Comparison of ENCODE assay signal across 8 cellular contexts in the genomic region with DNA sequence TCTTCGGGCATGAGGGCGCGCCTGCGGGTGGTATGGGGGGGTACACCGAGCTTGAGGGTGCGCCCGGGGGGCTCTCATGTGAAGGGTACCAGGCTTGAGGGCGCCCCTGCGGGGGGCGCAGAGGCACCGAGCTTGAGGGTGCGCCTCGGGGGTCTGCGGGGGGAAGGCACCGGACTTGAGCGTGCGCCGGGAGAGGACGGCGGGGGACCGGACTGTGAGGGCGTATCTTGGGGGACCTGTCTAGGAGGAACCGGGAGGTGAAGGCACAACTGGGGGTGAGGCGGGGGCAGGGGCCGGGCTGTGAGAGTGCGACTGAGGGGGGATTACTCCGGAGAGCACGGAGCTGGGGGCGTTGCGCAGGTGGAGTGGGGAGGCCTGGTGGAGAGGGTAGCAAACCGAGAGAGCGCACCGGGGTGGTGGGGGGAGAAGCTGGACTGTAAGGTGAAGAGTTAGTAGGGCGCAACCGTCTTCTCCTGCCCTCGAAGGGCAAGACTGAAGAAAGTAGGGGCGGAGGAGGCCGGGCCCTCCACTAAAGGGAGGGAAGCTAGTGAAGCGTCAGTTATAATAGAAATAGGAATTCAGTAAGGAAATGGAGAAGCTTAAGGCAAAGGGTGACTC. TPM values are rescaled to one million over a fixed set of nuclear protein-coding genes. Genes with fewer than 3 reads are reported as not detected.
DNase-seq lines count a peak whose midpoint lies in the region; ATAC-seq, FAIRE-seq and TF ChIP-seq lines count a peak whose summit lies in the region.

No MANE protein-coding gene starts in this region.

- H3F3A ChIP-seq in GM23338 (replicated peaks; ENCODE audit: low read depth) = no peaks in the 10 kb centered on the region

- peak; percentile 51 for DNase-seq in GM23338 (ENCODE audit: low spot score)
- peak; percentile 37 for DNase-seq in T-helper 2 cell treated with Interferon-gamma antibody and Interleukin-4, amounts not matched to agents 5 μg/mL and 100 μg/mL, for 36 hours (ENCODE audit: low spot score)
- no peak for DNase-seq in bronchial epithelial cell (ENCODE audit: low read depth)
- DNase-seq in stimulated activated CD4-positive, alpha-beta T cell treated with anti-CD3 and anti-CD28 coated beads, Interleukin-4, amount 100 ng/mL, for 1 hour = peak; percentile 54
- no peak for DNase-seq in NCI-H2196 (lab: John Stamatoyannopoulos, UW; ENCODE audit: unreplicated experiment)

- no peaks in the 10 kb centered on the region; the same call in 2 of the 3 replicates for H3K9me3 Mint-ChIP-seq in GM23338
- no peaks in the 10 kb centered on the region for H3K9me3 Mint-ChIP-seq in T-helper 2 cell treated with Interferon-gamma antibody and Interleukin-4, amounts not matched to agents 5 μg/mL and 100 μg/mL, for 36 hours

- H3K9me2 ChIP-seq in GM23338 (ENCODE audit: insufficient read depth) = no peaks in the 10 kb centered on the region

- peaks cover 23% of the 10 kb centered on the region for H3K4me1 ChIP-seq in GM23338 (ENCODE audit: insufficient read depth)

- peak overlapping the region; percentile 78 for H3K4me2 ChIP-seq in GM23338

- no peaks in the 10 kb centered on the region for H3K36me3 ChIP-seq in GM23338 (ENCODE audit: insufficient read depth)
- H3K36me3 ChIP-seq in bronchial epithelial cell (ENCODE audit: control insufficient read depth, insufficient read depth, low read length) = no peaks in the 10 kb centered on the region

- no peak overlapping the region for H2AFZ ChIP-seq in GM23338

- peaks cover 11% of the 10 kb centered on the region for H3K36me3 Mint-ChIP-seq in GM23338 (ENCODE audit: low read depth)
- peaks cover 13% of the 10 kb centered on the region for H3K36me3 Mint-ChIP-seq in T-helper 2 cell treated with Interferon-gamma antibody and Interleukin-4, amounts not matched to agents 5 μg/mL and 100 μg/mL, for 36 hours (ENCODE audit: low read depth)

- H3K4me1 Mint-ChIP-seq in GM23338 = peaks cover 17% of the 10 kb centered on the region
- peaks cover 13% of the 10 kb centered on the region for H3K4me1 Mint-ChIP-seq in T-helper 2 cell treated with Interferon-gamma antibody and Interleukin-4, amounts not matched to agents 5 μg/mL and 100 μg/mL, for 36 hours (ENCODE audit: low read depth)

- H3K27me3 ChIP-seq in GM23338 (ENCODE audit: insufficient read depth) = no peaks in the 10 kb centered on the region
- H3K27me3 ChIP-seq in bronchial epithelial cell (ENCODE audit: control insufficient read depth, insufficient read depth, low read length) = no peaks in the 10 kb centered on the region
- no peaks in the 10 kb centered on the region for H3K27me3 ChIP-seq in layer of hippocampus (ENCODE audit: control insufficient read depth, insufficient read depth, low read length)

- H3K27ac Mint-ChIP-seq in GM23338 = peak overlapping the region; percentile 99
- peak overlapping the region; percentile 99 for H3K27ac Mint-ChIP-seq in T-helper 2 cell treated with Interferon-gamma antibody and Interleukin-4, amounts not matched to agents 5 μg/mL and 100 μg/mL, for 36 hours

- H3K4me3 Mint-ChIP-seq in GM23338 = peak overlapping the region; percentile 98
- H3K4me3 Mint-ChIP-seq in T-helper 2 cell treated with Interferon-gamma antibody and Interleukin-4, amounts not matched to agents 5 μg/mL and 100 μg/mL, for 36 hours = peak overlapping the region; percentile 100

- H3K27ac ChIP-seq in GM23338 (ENCODE audit: low read depth) (peak overlapping the region; percentile 99), layer of hippocampus (ENCODE audit: low read depth, low read length) (peak overlapping the region; percentile 97)

- no peak for FAIRE-seq in bronchial epithelial cell (lab: Jason Lieb, UNC)

- peak; percentile 20 for ATAC-seq in GM23338
- ATAC-seq in HG03521 (IDR thresholded peaks at IDR 0.05; ENCODE audit: unreplicated experiment) = no peak
- no peak for ATAC-seq in GM18520 (IDR thresholded peaks at IDR 0.05; ENCODE audit: unreplicated experiment)

- H4K20me1 ChIP-seq in GM23338 (replicated peaks; ENCODE audit: insufficient read depth) = peaks cover 23% of the 10 kb centered on the region

- peaks cover 42% of the 10 kb centered on the region for H3K79me2 ChIP-seq in GM23338 (replicated peaks; ENCODE audit: insufficient read depth)

- H3K4me3 ChIP-seq in GM23338 (peak overlapping the region; percentile 97), bronchial epithelial cell (ENCODE audit: low read depth, low read length) (peak overlapping the region; percentile 95)

- TF ChIP-seq CTCF in GM23338 (conservative IDR thresholded peaks at IDR 0.05; ENCODE audit: low read depth in 2 of 2) (no peak), bronchial epithelial cell (IDR thresholded peaks at IDR 0.05; ENCODE audit: insufficient read depth, low read length, severe bottlenecking) (no peak)

- peaks cover 14% of the 10 kb centered on the region for H3K27me3 Mint-ChIP-seq in GM23338 (ENCODE audit: insufficient read depth, low read depth, poor library complexity)
- H3K27me3 Mint-ChIP-seq in T-helper 2 cell treated with Interferon-gamma antibody and Interleukin-4, amounts not matched to agents 5 μg/mL and 100 μg/mL, for 36 hours (ENCODE audit: low read depth) = no peaks in the 10 kb centered on the region

TF ChIP-seq in GM23338, 12 proteins besides CTCF, POLR2A, EP300 and RAD21:
- TF ChIP-seq ZNF114 (CRISPR knock-in tag; IDR thresholded peaks at IDR 0.05) (no peak), POLR2AphosphoS5 (IDR thresholded peaks at IDR 0.05; ENCODE audit: low read depth) (no peak; the same call in 1 of the 2 replicates), NANOG (IDR thresholded peaks at IDR 0.05; ENCODE audit: borderline replicate concordance) (no peak), JUNB (IDR thresholded peaks at IDR 0.05; ENCODE audit: unreplicated experiment) (no peak)

RNA-seq across cellular contexts. Expression of gene DDX6, which starts 1.1 kb away (rescaled TPM):
- total RNA-seq in GM23338 (2014; rRNA removed; shearing (Covaris generic)) = 205 and 253 TPM in 2 replicates
- polyA plus RNA-seq in GM23338 (2016; fragmentation: Nextera tagmentation; extraction: Ambion mirVana) = 59.1 and 68.3 TPM in 2 replicates
- 87.9 and 91.3 TPM in 2 replicates for total RNA-seq in bronchial epithelial cell

Comparison
In these comparisons a context has a peak if more than half of its experiments do, and no peak if none do; other contexts are left out.
1. DNase-seq: peak in GM23338 (single experiment), T-helper 2 cell treated with Interferon-gamma antibody and Interleukin-4, amounts not matched to agents 5 μg/mL and 100 μg/mL, for 36 hours (single experiment) and stimulated activated CD4-positive, alpha-beta T cell treated with anti-CD3 and anti-CD28 coated beads, Interleukin-4, amount 100 ng/mL, for 1 hour (single experiment); none in bronchial epithelial cell (single experiment) and NCI-H2196 (single experiment).